In genomic region chr9:34592895-34593601, GRCh38 we compare ENCODE assay signal across 10 cellular contexts. TPM values are rescaled to one million over a fixed set of nuclear protein-coding genes. Genes with fewer than 3 reads are reported as not detected.
DNase-seq lines count a peak whose midpoint lies in the region; ATAC-seq, FAIRE-seq and TF ChIP-seq lines count a peak whose summit lies in the region.
"Had no signal": no experiment of that assay in that cellular context is flagged by ENCODE, and none has a peak within 500 bp of the region (broad histone marks: within the 10 kb centered on the region; RNA-seq: fewer than 3 reads in every experiment).

No MANE protein-coding gene starts in this region.

- no peak overlapping the region for H2BK15ac ChIP-seq in H1 (ENCODE audit: low read length)

- TF ChIP-seq CTCF in H1 (IDR thresholded peaks at IDR 0.05; ENCODE audit: control extremely low read depth in 1 of 3, insufficient read depth in 1 of 3, low read depth in 1 of 3, low read length in 3 of 3), result no peak

- H3K27ac ChIP-seq in H1 (ENCODE audit: low read depth, low read length) (no peak overlapping the region), aorta (ENCODE audit: low read depth in 1 of 2, low read length in 2 of 2) (no peak overlapping the region)

- H3K4me3 Mint-ChIP-seq in stimulated activated naive CD8-positive, alpha-beta T cell treated with anti-CD3 and anti-CD28 coated beads, Interleukin-15, amount 100 ng/mL, for 72 hours, result no peak overlapping the region

- peaks cover 48% of the 10 kb centered on the region for H3K4me1 Mint-ChIP-seq in stimulated activated naive CD8-positive, alpha-beta T cell treated with anti-CD3 and anti-CD28 coated beads, Interleukin-15, amount 100 ng/mL, for 72 hours

- no peak overlapping the region for H3K4ac ChIP-seq in H1 (replicated peaks; ENCODE audit: insufficient read length, low read depth, low read length)

- no peaks in the 10 kb centered on the region for H3K79me1 ChIP-seq in H1 (ENCODE audit: low read depth, low read length)

- H3K23me2 ChIP-seq in H1 (ENCODE audit: low read depth, low read length), result peaks cover 15% of the 10 kb centered on the region

- peak; percentile 24 for ATAC-seq in stimulated activated naive CD8-positive, alpha-beta T cell treated with anti-CD3 and anti-CD28 coated beads, Interleukin-15, amount 100 ng/mL, for 72 hours
- no peak for ATAC-seq in stimulated activated naive CD8-positive, alpha-beta T cell treated with anti-CD3 and anti-CD28 coated beads, Interleukin-15, Interleukin-2, amounts not matched to agents 100 U/mL and 50 U/mL, for 24 hours
- ATAC-seq in aorta (ENCODE audit: low FRiP score), result peak; percentile 77
- ATAC-seq: Panc1 had no signal

- H3K9ac ChIP-seq in H1 (replicated peaks in 1 of 4; ENCODE audit: extremely low read depth in 1 of 4, low read depth in 3 of 4, low read length in 3 of 4), result no peak overlapping the region; a peak in 1 of 7 replicates

- H3K56ac ChIP-seq in H1 (replicated peaks; ENCODE audit: insufficient read length, low read depth, low read length), result peak overlapping the region; percentile 8

- no peak overlapping the region for H4K8ac ChIP-seq in H1 (ENCODE audit: extremely low read depth, insufficient read depth, low read length)

- H3K27ac Mint-ChIP-seq in stimulated activated naive CD8-positive, alpha-beta T cell treated with anti-CD3 and anti-CD28 coated beads, Interleukin-15, amount 100 ng/mL, for 72 hours, result no peak overlapping the region

- H2BK5ac ChIP-seq in H1 (ENCODE audit: low read depth, low read length), result no peak overlapping the region

- H3K79me2 ChIP-seq in H1 (ENCODE audit: control insufficient read depth in 1 of 2, insufficient read depth in 2 of 2, low read length in 2 of 2), result no peaks in the 10 kb centered on the region

- no peak overlapping the region; the same call in 1 of the 2 replicates for H3K18ac ChIP-seq in H1 (ENCODE audit: extremely low read depth, low read length)

- no peaks in the 10 kb centered on the region for H3K9me3 Mint-ChIP-seq in stimulated activated naive CD8-positive, alpha-beta T cell treated with anti-CD3 and anti-CD28 coated beads, Interleukin-15, amount 100 ng/mL, for 72 hours

- WGBS in H1 (ENCODE audit: extremely low coverage in 1 of 2, insufficient coverage in 1 of 2, insufficient read length in 1 of 2, insufficient replicate concordance in 2 of 2, low coverage in 1 of 2, low lambda C conversion rate in 2 of 2, missing lambda C conversion rate in 1 of 2), 2 experiments, result 15% methylated on average over 14 of the region's 26 CpGs; no CpG with 5 or more reads in 1 of the 2 experiments
- WGBS in aorta, 2 donors, result 2 to 3% methylated on average over 23 to 26 of the region's 26 CpGs

- H3K14ac ChIP-seq in H1 (ENCODE audit: insufficient read length), result no peak overlapping the region

- H4K20me1 ChIP-seq in H1 (replicated peaks in 1 of 2; ENCODE audit: control insufficient read depth in 1 of 2, insufficient read depth in 2 of 2, low read length in 2 of 2), result peaks cover 2 to 9% of the 10 kb centered on the region in 2 experiments

- POLR2A ChIA-PET in H1 (lab: Charles Lee; ENCODE audit: partially characterized antibody), result interaction anchor here (0.7 to 2.7 kb wide), 7 partner anchors 10 to 136 kb away, joined by 3 to 36 read pairs (median 3); partner anchors contain the start of genes ARID3C and IL11RA

- H3K4me3 ChIP-seq in H1 (ENCODE audit: extremely low read depth in 1 of 4, insufficient read depth in 2 of 4, low read depth in 3 of 4, low read length in 4 of 4), result peak overlapping the region in 3 of 4 experiments; percentile 25 to 41 (median 32); a peak in 4 of 8 replicates
- no peak overlapping the region for H3K4me3 ChIP-seq in aorta (ENCODE audit: low read length in 2 of 2)

- no peak overlapping the region for H2AK5ac ChIP-seq in H1 (ENCODE audit: low read depth, low read length)

- CTCF ChIA-PET in H1 (lab: Charles Lee; ENCODE audit: partially characterized antibody), result interaction anchor here (0.5 to 11.5 kb wide), 25 partner anchors 12 to 461 kb away, joined by 3 to 214 read pairs (median 7); partner anchors contain the start of gene RPP25L

- H4K5ac ChIP-seq in H1 (ENCODE audit: insufficient read length, low read depth, low read length), result no peak overlapping the region

- no peak for DNase-seq in stimulated activated naive CD8-positive, alpha-beta T cell treated with anti-CD3 and anti-CD28 coated beads, Interleukin-15, amount 100 ng/mL, for 72 hours
- DNase-seq in stimulated activated naive CD8-positive, alpha-beta T cell treated with anti-CD3 and anti-CD28 coated beads, Interleukin-15, Interleukin-2, amounts not matched to agents 100 U/mL and 50 U/mL, for 24 hours, result no peak
- DNase-seq in H1 (ENCODE audit: low read depth in 1 of 2, low spot score in 2 of 2), result peak in 1 of 2 experiments; percentile 73
- peak; percentile 76 for DNase-seq in medulla oblongata (ENCODE audit: extremely low spot score)
- peak; percentile 80 to 93 for DNase-seq in aorta
- DNase-seq in NCI-H1105 (lab: John Stamatoyannopoulos, UW), result no peak
- DNase-seq in mesenteric fat pad (ENCODE audit: low spot score), result no peak
- no peak for DNase-seq in OCI-M1 (lab: John Stamatoyannopoulos, UW)
- DNase-seq: activated naive CD4-positive, alpha-beta T cell treated with Interleukin-2 at 50 U/mL for 16 hours had no signal

- peak overlapping the region; percentile 60 to 80 for H3K4me2 ChIP-seq in H1 (ENCODE audit: insufficient read depth in 1 of 2, low read depth in 2 of 2, low read length in 2 of 2)

- no peak for TF ChIP-seq POLR2A in H1 (IDR thresholded peaks at IDR 0.05; ENCODE audit: control extremely low read depth in 1 of 2, low read depth in 2 of 2, low read length in 2 of 2)

- H3K36me3 ChIP-seq in H1 (ENCODE audit: control insufficient read depth in 2 of 4, insufficient read depth in 4 of 4, low read length in 3 of 4) (peaks cover 0 to 9% (median 0%) of the 10 kb centered on the region in 4 experiments; a peak in 1 of 8 replicates), aorta (ENCODE audit: control insufficient read depth in 1 of 2, insufficient read depth in 2 of 2, low read length in 1 of 2) (no peaks in the 10 kb centered on the region)

- peaks cover 4 to 26% (median 16%) of the 10 kb centered on the region in 4 experiments; a peak in 6 of 7 replicates for H3K4me1 ChIP-seq in H1 (replicated peaks in 1 of 4; ENCODE audit: control insufficient read depth in 3 of 4, insufficient read depth in 4 of 4, low read length in 3 of 4)
- H3K4me1 ChIP-seq in aorta (ENCODE audit: control insufficient read depth in 1 of 2, insufficient read depth in 2 of 2, low read length in 2 of 2), result no peaks in the 10 kb centered on the region

- H3K9me3 ChIP-seq in H1 (ENCODE audit: insufficient read depth in 2 of 2, low read depth in 1 of 2, low read length in 1 of 2) (no peaks in the 10 kb centered on the region), aorta (ENCODE audit: control insufficient read depth, low read length) (no peaks in the 10 kb centered on the region)

- H2BK12ac ChIP-seq in H1 (ENCODE audit: low read depth, low read length), result peak overlapping the region; percentile 60; the same call in 1 of the 2 replicates

- H3K27me3 ChIP-seq in H1 (replicated peaks in 1 of 4; ENCODE audit: control insufficient read depth in 3 of 4, extremely low read depth in 1 of 4, insufficient read depth in 3 of 4, low read length in 3 of 4) (peaks cover 50 to 63% (median 59%) of the 10 kb centered on the region in 4 experiments), aorta (ENCODE audit: control insufficient read depth in 1 of 2, insufficient read depth in 2 of 2, low read length in 1 of 2) (no peaks in the 10 kb centered on the region)

- no peak overlapping the region for H4K91ac ChIP-seq in H1 (replicated peaks; ENCODE audit: insufficient read length, low read length)

- no peak for FAIRE-seq in H1 (lab: Jason Lieb, UNC)

- no peak overlapping the region for H2BK120ac ChIP-seq in H1 (replicated peaks; ENCODE audit: low read depth, low read length)

- no peak; a peak in 1 of 4 replicates for TF ChIP-seq RAD21 in H1 (IDR thresholded peaks at IDR 0.05 in 1 of 2, conservative IDR thresholded peaks at IDR 0.05 in 1 of 2; ENCODE audit: low read depth in 2 of 2, low read length in 2 of 2)

- no peak for TF ChIP-seq EP300 in H1 (IDR thresholded peaks at IDR 0.05; ENCODE audit: borderline replicate concordance in 1 of 2, low read depth in 2 of 2, low read length in 2 of 2)

- no peak overlapping the region for H2BK20ac ChIP-seq in H1 (ENCODE audit: low read length)

- H3K23ac ChIP-seq in H1 (ENCODE audit: insufficient read length), result no peak overlapping the region

- H3K27me3 Mint-ChIP-seq in stimulated activated naive CD8-positive, alpha-beta T cell treated with anti-CD3 and anti-CD28 coated beads, Interleukin-15, amount 100 ng/mL, for 72 hours, result peaks cover 67% of the 10 kb centered on the region

- no peak overlapping the region for H2AFZ ChIP-seq in H1 (ENCODE audit: low read length)

- intact Hi-C loops in aorta (cut with DNase I), result loop anchor here in 1 of 2 donors (5.0 to 10.0 kb wide), 2 partner anchors 191 to 258 kb away; no protein-coding TSS in a partner anchor

RNA-seq across cellular contexts. Expression of gene CNTFR, which starts 3.5 kb away (rescaled TPM):
- 1.2 and 1.5 TPM in 2 replicates for total RNA-seq in H1 (2021; fragmentation: NEBNext Ultra II Directional; extraction: Animal tissue kit (Norgen Biotek cat#: 25700))
- polyA plus RNA-seq in H1 (2011; rRNA removed), result 4.2 and 5.4 TPM in 2 replicates
- 1.8 TPM for polyA plus RNA-seq in H1 (2011; cell fraction: cytosol; rRNA removed)
- polyA plus RNA-seq in H1 (2011; cell fraction: nucleus; rRNA removed), result 2.7 TPM
- polyA plus RNA-seq in H1 (2012, experiment 1 of 2), result 1.1 to 3.0 TPM (median 1.6 TPM) in 4 replicates
- polyA plus RNA-seq in H1 (2012, experiment 2 of 2), result 1.2 TPM
- polyA plus RNA-seq in H1 (2013, experiment 1 of 2), result 1.5 TPM
- polyA plus RNA-seq in H1 (2013, experiment 2 of 2), result 1.6 TPM
- polyA minus RNA-seq in H1 (2011; rRNA and poly(A)+ RNA removed), result 0.90 and 1.2 TPM in 2 replicates
- polyA minus RNA-seq in H1 (2011; cell fraction: cytosol; rRNA and poly(A)+ RNA removed), result 1.1 TPM
- polyA minus RNA-seq in H1 (2011; cell fraction: nucleus; rRNA and poly(A)+ RNA removed), result 0.30 TPM
- total RNA-seq in aorta, result 1 to 10 TPM; 4.2 to 9.9 TPM
- polyA plus RNA-seq in aorta, result 1 to 10 TPM in 1 of 2 donors, under 1 TPM in 1; 0.10 to 1.4 TPM
- 116 TPM for total RNA-seq in mesenteric fat pad

RNA-seq across cellular contexts. Expression of gene RPP25L, which starts 18.8 kb away (rescaled TPM):
- total RNA-seq in H1 (2021; fragmentation: NEBNext Ultra II Directional; extraction: Animal tissue kit (Norgen Biotek cat#: 25700)), result 21.6 and 25.6 TPM in 2 replicates
- polyA plus RNA-seq in H1 (2011; rRNA removed) (75.0 and 82.3 TPM in 2 replicates), aorta (10 to 100 TPM; 16.2 to 17.3 TPM)
- polyA plus RNA-seq in H1 (2011; cell fraction: cytosol; rRNA removed), result 52.2 TPM
- 44.1 TPM for polyA plus RNA-seq in H1 (2011; cell fraction: nucleus; rRNA removed)
- 34.0 to 45.6 TPM (median 39.2 TPM) in 4 replicates for polyA plus RNA-seq in H1 (2012, experiment 1 of 2)
- polyA plus RNA-seq in H1 (2012, experiment 2 of 2), result 62.5 TPM
- 34.6 TPM for polyA plus RNA-seq in H1 (2013, experiment 1 of 2)
- polyA plus RNA-seq in H1 (2013, experiment 2 of 2), result 35.3 TPM
- polyA minus RNA-seq in H1 (2011; rRNA and poly(A)+ RNA removed), result 8.6 and 14.4 TPM in 2 replicates
- 16.2 TPM for polyA minus RNA-seq in H1 (2011; cell fraction: cytosol; rRNA and poly(A)+ RNA removed)
- 12.0 TPM for polyA minus RNA-seq in H1 (2011; cell fraction: nucleus; rRNA and poly(A)+ RNA removed)
- total RNA-seq in aorta (1 to 10 TPM; 6.0 to 9.8 TPM), mesenteric fat pad (14.8 TPM)

RNA-seq across cellular contexts. Expression of gene DCTN3, which starts 27.2 kb away (rescaled TPM):
- 23.4 and 25.6 TPM in 2 replicates for total RNA-seq in H1 (2021; fragmentation: NEBNext Ultra II Directional; extraction: Animal tissue kit (Norgen Biotek cat#: 25700))
- 37.8 and 39.2 TPM in 2 replicates for polyA plus RNA-seq in H1 (2011; rRNA removed)
- 36.2 TPM for polyA plus RNA-seq in H1 (2011; cell fraction: cytosol; rRNA removed)
- 28.6 TPM for polyA plus RNA-seq in H1 (2011; cell fraction: nucleus; rRNA removed)
- 31.7 to 38.2 TPM (median 34.4 TPM) in 4 replicates for polyA plus RNA-seq in H1 (2012, experiment 1 of 2)
- polyA plus RNA-seq in H1 (2012, experiment 2 of 2), result 67.1 TPM
- polyA plus RNA-seq in H1 (2013, experiment 1 of 2), result 21.3 TPM
- polyA plus RNA-seq in H1 (2013, experiment 2 of 2), result 22.3 TPM
- polyA minus RNA-seq in H1 (2011; rRNA and poly(A)+ RNA removed), result 25.2 and 26.6 TPM in 2 replicates
- polyA minus RNA-seq in H1 (2011; cell fraction: cytosol; rRNA and poly(A)+ RNA removed), result 7.0 TPM
- 12.9 TPM for polyA minus RNA-seq in H1 (2011; cell fraction: nucleus; rRNA and poly(A)+ RNA removed)
- total RNA-seq in aorta, result 10 to 100 TPM; 56.7 to 61.4 TPM
- 100 to 1,000 TPM; 106 to 111 TPM for polyA plus RNA-seq in aorta
- 61.5 TPM for total RNA-seq in mesenteric fat pad

RNA-seq across cellular contexts. Expression of gene ARID3C, which starts 35.8 kb away (rescaled TPM):
- total RNA-seq in H1 (2021; fragmentation: NEBNext Ultra II Directional; extraction: Animal tissue kit (Norgen Biotek cat#: 25700)), result not detected in 2 replicates
- 0.08 and 0.25 TPM in 2 replicates for polyA plus RNA-seq in H1 (2011; rRNA removed)
- polyA plus RNA-seq in H1 (2011; cell fraction: cytosol; rRNA removed), result 0.12 TPM
- polyA plus RNA-seq in H1 (2011; cell fraction: nucleus; rRNA removed), result 0.33 TPM
- polyA plus RNA-seq in H1 (2012, experiment 1 of 2), result 0.11 to 0.29 TPM in 2 of 4 replicates, not detected in the others
- polyA plus RNA-seq in H1 (2012, experiment 2 of 2), result not detected
- 0.04 TPM for polyA plus RNA-seq in H1 (2013, experiment 1 of 2)
- 0.04 TPM for polyA plus RNA-seq in H1 (2013, experiment 2 of 2)
- polyA minus RNA-seq in H1 (2011; rRNA and poly(A)+ RNA removed), result not detected in 2 replicates
- polyA minus RNA-seq in H1 (2011; cell fraction: cytosol; rRNA and poly(A)+ RNA removed), result not detected
- not detected for polyA minus RNA-seq in H1 (2011; cell fraction: nucleus; rRNA and poly(A)+ RNA removed)
- not detected for total RNA-seq in aorta
- not detected for polyA plus RNA-seq in aorta
- total RNA-seq in mesenteric fat pad, result not detected

RNA-seq across cellular contexts. Expression of gene SIGMAR1, which starts 44.5 kb away (rescaled TPM):
- total RNA-seq in H1 (2021; fragmentation: NEBNext Ultra II Directional; extraction: Animal tissue kit (Norgen Biotek cat#: 25700)), result 84.2 and 86.8 TPM in 2 replicates
- polyA plus RNA-seq in H1 (2011; rRNA removed), result 134 and 169 TPM in 2 replicates
- polyA plus RNA-seq in H1 (2011; cell fraction: cytosol; rRNA removed), result 106 TPM
- 96.3 TPM for polyA plus RNA-seq in H1 (2011; cell fraction: nucleus; rRNA removed)
- 93.0 to 157 TPM (median 138 TPM) in 4 replicates for polyA plus RNA-seq in H1 (2012, experiment 1 of 2)
- polyA plus RNA-seq in H1 (2012, experiment 2 of 2), result 125 TPM
- 118 TPM for polyA plus RNA-seq in H1 (2013, experiment 1 of 2)
- polyA plus RNA-seq in H1 (2013, experiment 2 of 2), result 156 TPM
- 76.9 and 81.2 TPM in 2 replicates for polyA minus RNA-seq in H1 (2011; rRNA and poly(A)+ RNA removed)
- polyA minus RNA-seq in H1 (2011; cell fraction: cytosol; rRNA and poly(A)+ RNA removed), result 57.5 TPM
- polyA minus RNA-seq in H1 (2011; cell fraction: nucleus; rRNA and poly(A)+ RNA removed), result 59.4 TPM
- total RNA-seq in aorta, result 10 to 100 TPM; 31.8 to 42.9 TPM
- 10 to 100 TPM; 26.3 to 48.1 TPM for polyA plus RNA-seq in aorta
- 48.3 TPM for total RNA-seq in mesenteric fat pad

Comparison
In these comparisons a context has a peak if more than half of its experiments do, and no peak if none do; other contexts are left out.
1. DNase-seq: peak in medulla oblongata (single experiment) and aorta (2 of 2); none in stimulated activated naive CD8-positive, alpha-beta T cell treated with anti-CD3 and anti-CD28 coated beads, Interleukin-15, amount 100 ng/mL, for 72 hours (0 of 2), stimulated activated naive CD8-positive, alpha-beta T cell treated with anti-CD3 and anti-CD28 coated beads, Interleukin-15, Interleukin-2, amounts not matched to agents 100 U/mL and 50 U/mL, for 24 hours (single experiment), NCI-H1105 (single experiment), mesenteric fat pad (single experiment) and OCI-M1 (single experiment).
2. H3K4me3 ChIP-seq: peak in H1 (3 of 4); none in aorta (0 of 2).
3. RNA of gene CNTFR, which starts 3.5 kb away (total RNA-seq): 116 TPM in mesenteric fat pad (single experiment); 4.2 to 9.9 TPM in aorta and 1.2 to 1.5 TPM in H1; every median in the first group is over 10 times any median in the second.